9 cellular contexts compared by ENCODE assay signal in genomic region chr5:134006119-134006514, GRCh38. TPM values are rescaled to one million over a fixed set of nuclear protein-coding genes. Genes with fewer than 3 reads are reported as not detected.
DNase-seq lines count a peak whose midpoint lies in the region; ATAC-seq, FAIRE-seq and TF ChIP-seq lines count a peak whose summit lies in the region.
"Had no signal": no experiment of that assay in that cellular context is flagged by ENCODE, and none has a peak within 500 bp of the region (broad histone marks: within the 10 kb centered on the region; RNA-seq: fewer than 3 reads in every experiment).

No MANE protein-coding gene starts in this region.

- H3K36me3 ChIP-seq in bronchial epithelial cell (ENCODE audit: control insufficient read depth, insufficient read depth, low read length): peaks cover 5% of the 10 kb centered on the region
- peaks cover under 1 to 17% of the 10 kb centered on the region in 2 donors for H3K36me3 ChIP-seq in muscle layer of duodenum (ENCODE audit: control insufficient read depth in 1 of 2, insufficient read depth in 2 of 2, low read length in 2 of 2)
- no peaks in the 10 kb centered on the region for H3K36me3 ChIP-seq in urinary bladder (ENCODE audit: insufficient read depth)

- H3K27ac ChIP-seq in muscle layer of duodenum (ENCODE audit: low read length) (peak overlapping the region; percentile 94), urinary bladder (ENCODE audit: low read depth) (peak overlapping the region; percentile 95)

- 82% methylated on average over 13 of the region's 13 CpGs for WGBS in urinary bladder

- no peaks in the 10 kb centered on the region for H3K9me3 Mint-ChIP-seq in activated naive CD4-positive, alpha-beta T cell treated with anti-CD3 and anti-CD28 coated beads, Interleukin-2, amount 50 U/mL, for 24 hours

- peaks cover 8% of the 10 kb centered on the region for H3K36me3 Mint-ChIP-seq in activated naive CD4-positive, alpha-beta T cell treated with anti-CD3 and anti-CD28 coated beads, Interleukin-2, amount 50 U/mL, for 24 hours

- no peaks in the 10 kb centered on the region for H3K9me3 ChIP-seq in muscle layer of duodenum (ENCODE audit: control insufficient read depth in 1 of 2, low read length in 2 of 2)

- peak overlapping the region; percentile 80 for H3K4me3 ChIP-seq in bronchial epithelial cell (ENCODE audit: low read depth, low read length)
- peak overlapping the region; percentile 68 to 74 for H3K4me3 ChIP-seq in muscle layer of duodenum (ENCODE audit: low read depth in 1 of 2, low read length in 2 of 2)
- no peak overlapping the region for H3K4me3 ChIP-seq in urinary bladder (ENCODE audit: low read depth, low read length)

- no peaks in the 10 kb centered on the region for H3K27me3 Mint-ChIP-seq in activated naive CD4-positive, alpha-beta T cell treated with anti-CD3 and anti-CD28 coated beads, Interleukin-2, amount 50 U/mL, for 24 hours

- no peak for DNase-seq in activated naive CD4-positive, alpha-beta T cell treated with anti-CD3 and anti-CD28 coated beads, Interleukin-2, amount 50 U/mL, for 16 hours
- DNase-seq in bronchial epithelial cell (ENCODE audit: low read depth) (no peak), NOMO-1 (lab: John Stamatoyannopoulos, UW; ENCODE audit: unreplicated experiment in 2 of 2) (no peak), GOT3 (lab: John Stamatoyannopoulos, UW) (no peak)
- DNase-seq: NCI-H524 had no signal

- H3K4me3 Mint-ChIP-seq in activated naive CD4-positive, alpha-beta T cell treated with anti-CD3 and anti-CD28 coated beads, Interleukin-2, amount 50 U/mL, for 24 hours: peak overlapping the region; percentile 90

- FAIRE-seq in bronchial epithelial cell (lab: Jason Lieb, UNC): no peak

- no peak for ATAC-seq in HG03565 (IDR thresholded peaks at IDR 0.05; ENCODE audit: unreplicated experiment)

- H3K27me3 ChIP-seq in bronchial epithelial cell (ENCODE audit: control insufficient read depth, insufficient read depth, low read length) (no peaks in the 10 kb centered on the region), muscle layer of duodenum (ENCODE audit: low read depth, low read length) (no peaks in the 10 kb centered on the region)

- H3K4me1 ChIP-seq in muscle layer of duodenum (ENCODE audit: control insufficient read depth in 1 of 2, insufficient read depth in 2 of 2, low read length in 2 of 2) (peaks cover 15 to 32% of the 10 kb centered on the region in 2 donors), urinary bladder (ENCODE audit: insufficient read depth) (no peaks in the 10 kb centered on the region)

- H3K27ac Mint-ChIP-seq in activated naive CD4-positive, alpha-beta T cell treated with anti-CD3 and anti-CD28 coated beads, Interleukin-2, amount 50 U/mL, for 24 hours: peak overlapping the region; percentile 70

- no peak for TF ChIP-seq CTCF in bronchial epithelial cell (IDR thresholded peaks at IDR 0.05; ENCODE audit: insufficient read depth, low read length, severe bottlenecking)

- peaks cover 30% of the 10 kb centered on the region for H3K4me1 Mint-ChIP-seq in activated naive CD4-positive, alpha-beta T cell treated with anti-CD3 and anti-CD28 coated beads, Interleukin-2, amount 50 U/mL, for 24 hours

RNA-seq across cellular contexts. Expression of gene VDAC1, which starts 1.3 kb away (rescaled TPM):
- total RNA-seq in bronchial epithelial cell: 328 and 489 TPM in 2 replicates
- total RNA-seq in urinary bladder: 136 TPM
- polyA plus RNA-seq in urinary bladder: 94.3 TPM

RNA-seq across cellular contexts. Expression of gene C5orf15, which starts 37.7 kb away (rescaled TPM):
- total RNA-seq in bronchial epithelial cell (20.8 and 27.0 TPM in 2 replicates), urinary bladder (81.7 TPM)
- polyA plus RNA-seq in urinary bladder: 39.8 TPM
